24 cellular contexts compared by ENCODE assay signal in the genomic region with DNA sequence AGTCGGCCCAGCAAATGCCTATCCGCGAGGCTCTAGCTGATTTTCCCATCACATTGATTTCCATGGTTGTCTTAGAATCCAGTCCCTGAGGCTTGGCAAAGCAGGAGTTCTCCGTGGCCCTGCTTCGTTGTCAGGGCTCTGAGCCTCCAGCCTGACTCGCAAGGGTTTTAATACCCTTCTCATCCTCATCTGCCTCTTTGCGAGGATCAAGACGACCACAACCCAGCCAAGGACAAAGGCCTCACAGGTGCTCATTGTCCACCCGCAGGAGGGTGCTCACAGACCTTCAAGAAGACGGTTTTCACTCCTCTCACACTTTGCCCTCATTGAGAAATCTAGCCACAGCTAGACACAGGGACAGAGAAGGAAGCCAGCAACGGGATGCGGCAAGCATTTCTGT.
"Had no signal": no experiment of that assay in that cellular context is flagged by ENCODE, and none has a peak within 500 bp of the region (broad histone marks: within the 10 kb centered on the region; RNA-seq: fewer than 3 reads in every experiment).

No MANE protein-coding gene starts in this region.

- H3K27ac Mint-ChIP-seq: dendritic cell treated with granulocyte-macrophage colony-stimulating factor and Interleukin-4, amounts not matched to agents 40 ng/mL and 50 ng/mL, for 4 days; effector memory CD8-positive, alpha-beta T cell; endodermal cell had no signal

- H3K4me3 Mint-ChIP-seq: dendritic cell treated with granulocyte-macrophage colony-stimulating factor and Interleukin-4, amounts not matched to agents 40 ng/mL and 50 ng/mL, for 4 days; effector memory CD8-positive, alpha-beta T cell; endodermal cell had no signal

- H3K4me1 Mint-ChIP-seq: endodermal cell had no signal

- H3K9me3 ChIP-seq: colonic mucosa, gastrocnemius medialis, gastroesophageal sphincter had no signal

- H3K27ac ChIP-seq: colonic mucosa, coronary artery, dorsolateral prefrontal cortex, epithelial cell of prostate, esophagus muscularis mucosa, esophagus squamous epithelium, foreskin keratinocyte, gastrocnemius medialis, gastroesophageal sphincter, heart left ventricle, heart right ventricle had no signal

- H3K27me3 Mint-ChIP-seq: dendritic cell treated with granulocyte-macrophage colony-stimulating factor and Interleukin-4, amounts not matched to agents 40 ng/mL and 50 ng/mL, for 4 days; effector memory CD8-positive, alpha-beta T cell had no signal

- H3K4me1 ChIP-seq: colonic mucosa, esophagus muscularis mucosa, esophagus squamous epithelium, foreskin keratinocyte, gastrocnemius medialis, gastroesophageal sphincter, heart left ventricle, heart right ventricle had no signal

- DNase-seq: colonic mucosa; cortex of kidney; dermis blood vessel endothelial cell; dorsolateral prefrontal cortex; effector CD4-positive, alpha-beta T cell; effector CD8-positive, alpha-beta T cell; effector memory CD4-positive, alpha-beta T cell; effector memory CD8-positive, alpha-beta T cell; endodermal cell; erythroblast; esophagus squamous epithelium; foreskin fibroblast; foreskin keratinocyte; foreskin melanocyte; gastrocnemius medialis; glutamatergic neuron; head of caudate nucleus; heart left ventricle; heart right ventricle had no signal

- H3K36me3 ChIP-seq: colonic mucosa, esophagus muscularis mucosa, esophagus squamous epithelium, gastrocnemius medialis, gastroesophageal sphincter, heart left ventricle, heart right ventricle had no signal

- H3K27me3 ChIP-seq: colonic mucosa, esophagus muscularis mucosa, esophagus squamous epithelium, foreskin keratinocyte, gastrocnemius medialis, heart left ventricle, heart right ventricle had no signal

- H3K4me3 ChIP-seq: colonic mucosa, coronary artery, dorsolateral prefrontal cortex, esophagus muscularis mucosa, esophagus squamous epithelium, gastrocnemius medialis, gastroesophageal sphincter, heart left ventricle, heart right ventricle had no signal
